ENCODE assay signal across 1 cellular context in the genomic region with DNA sequence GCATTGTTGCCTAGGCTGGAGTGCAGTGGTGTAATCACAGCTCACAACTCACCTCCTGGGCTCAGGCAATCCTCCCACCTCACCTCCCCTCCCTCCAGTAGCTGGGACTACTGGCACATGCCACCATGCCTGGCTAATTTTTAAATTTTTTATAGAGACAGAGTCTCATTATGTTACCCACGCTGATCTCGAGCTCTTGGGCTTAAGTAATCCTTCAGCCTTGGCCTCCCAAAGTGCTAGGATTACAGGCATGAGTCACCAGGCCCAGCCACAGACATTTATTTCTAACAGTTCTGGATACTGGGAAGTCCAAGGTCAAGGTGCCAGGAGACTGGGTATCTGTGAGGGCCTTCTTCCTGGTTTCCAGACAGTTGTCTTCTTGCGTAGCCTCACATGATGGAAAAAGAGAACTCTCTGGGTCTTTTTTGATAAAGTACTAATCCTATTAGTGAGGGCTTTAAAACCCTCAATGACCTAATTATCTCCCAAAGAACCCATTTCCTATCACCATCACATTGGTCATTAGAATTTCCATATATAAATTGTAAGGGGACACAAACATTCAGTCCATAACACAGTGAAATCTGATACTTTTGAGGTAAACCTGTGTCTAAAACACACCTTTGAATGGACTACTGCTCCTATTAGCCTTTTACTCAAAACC.
TF ChIP-seq lines count a peak whose summit lies in the region.

No MANE protein-coding gene starts in this region.

TF ChIP-seq in HEK293, 187 proteins besides CTCF, POLR2A, EP300 and RAD21 (continued from another document and continues in another):
- TF ChIP-seq, protein P1, sequence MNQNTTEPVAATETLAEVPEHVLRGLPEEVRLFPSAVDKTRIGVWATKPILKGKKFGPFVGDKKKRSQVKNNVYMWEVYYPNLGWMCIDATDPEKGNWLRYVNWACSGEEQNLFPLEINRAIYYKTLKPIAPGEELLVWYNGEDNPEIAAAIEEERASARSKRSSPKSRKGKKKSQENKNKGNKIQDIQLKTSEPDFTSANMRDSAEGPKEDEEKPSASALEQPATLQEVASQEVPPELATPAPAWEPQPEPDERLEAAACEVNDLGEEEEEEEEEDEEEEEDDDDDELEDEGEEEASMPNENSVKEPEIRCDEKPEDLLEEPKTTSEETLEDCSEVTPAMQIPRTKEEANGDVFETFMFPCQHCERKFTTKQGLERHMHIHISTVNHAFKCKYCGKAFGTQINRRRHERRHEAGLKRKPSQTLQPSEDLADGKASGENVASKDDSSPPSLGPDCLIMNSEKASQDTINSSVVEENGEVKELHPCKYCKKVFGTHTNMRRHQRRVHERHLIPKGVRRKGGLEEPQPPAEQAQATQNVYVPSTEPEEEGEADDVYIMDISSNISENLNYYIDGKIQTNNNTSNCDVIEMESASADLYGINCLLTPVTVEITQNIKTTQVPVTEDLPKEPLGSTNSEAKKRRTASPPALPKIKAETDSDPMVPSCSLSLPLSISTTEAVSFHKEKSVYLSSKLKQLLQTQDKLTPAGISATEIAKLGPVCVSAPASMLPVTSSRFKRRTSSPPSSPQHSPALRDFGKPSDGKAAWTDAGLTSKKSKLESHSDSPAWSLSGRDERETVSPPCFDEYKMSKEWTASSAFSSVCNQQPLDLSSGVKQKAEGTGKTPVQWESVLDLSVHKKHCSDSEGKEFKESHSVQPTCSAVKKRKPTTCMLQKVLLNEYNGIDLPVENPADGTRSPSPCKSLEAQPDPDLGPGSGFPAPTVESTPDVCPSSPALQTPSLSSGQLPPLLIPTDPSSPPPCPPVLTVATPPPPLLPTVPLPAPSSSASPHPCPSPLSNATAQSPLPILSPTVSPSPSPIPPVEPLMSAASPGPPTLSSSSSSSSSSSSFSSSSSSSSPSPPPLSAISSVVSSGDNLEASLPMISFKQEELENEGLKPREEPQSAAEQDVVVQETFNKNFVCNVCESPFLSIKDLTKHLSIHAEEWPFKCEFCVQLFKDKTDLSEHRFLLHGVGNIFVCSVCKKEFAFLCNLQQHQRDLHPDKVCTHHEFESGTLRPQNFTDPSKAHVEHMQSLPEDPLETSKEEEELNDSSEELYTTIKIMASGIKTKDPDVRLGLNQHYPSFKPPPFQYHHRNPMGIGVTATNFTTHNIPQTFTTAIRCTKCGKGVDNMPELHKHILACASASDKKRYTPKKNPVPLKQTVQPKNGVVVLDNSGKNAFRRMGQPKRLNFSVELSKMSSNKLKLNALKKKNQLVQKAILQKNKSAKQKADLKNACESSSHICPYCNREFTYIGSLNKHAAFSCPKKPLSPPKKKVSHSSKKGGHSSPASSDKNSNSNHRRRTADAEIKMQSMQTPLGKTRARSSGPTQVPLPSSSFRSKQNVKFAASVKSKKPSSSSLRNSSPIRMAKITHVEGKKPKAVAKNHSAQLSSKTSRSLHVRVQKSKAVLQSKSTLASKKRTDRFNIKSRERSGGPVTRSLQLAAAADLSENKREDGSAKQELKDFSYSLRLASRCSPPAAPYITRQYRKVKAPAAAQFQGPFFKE (tag by site-specific recombination; IDR thresholded peaks at IDR 0.05; ENCODE audit: borderline replicate concordance) = no peak
- no peak for TF ChIP-seq ZBTB48 (tag by site-specific recombination; IDR thresholded peaks at IDR 0.05)
- TF ChIP-seq, protein P2, sequence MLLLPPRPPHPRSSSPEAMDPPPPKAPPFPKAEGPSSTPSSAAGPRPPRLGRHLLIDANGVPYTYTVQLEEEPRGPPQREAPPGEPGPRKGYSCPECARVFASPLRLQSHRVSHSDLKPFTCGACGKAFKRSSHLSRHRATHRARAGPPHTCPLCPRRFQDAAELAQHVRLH (tag by site-specific recombination; IDR thresholded peaks at IDR 0.05) = 0 out of 2 replicates have a peak, but pooled peaks have one; percentile 25
- TF ChIP-seq ZNF473 (tag by site-specific recombination; IDR thresholded peaks at IDR 0.05) = no peak
- no peak for TF ChIP-seq ZNF48 (tag by site-specific recombination; IDR thresholded peaks at IDR 0.05)
- TF ChIP-seq GLI4 (tag by site-specific recombination; IDR thresholded peaks at IDR 0.05) = no peak
- no peak for TF ChIP-seq ZNF560 (tag by site-specific recombination; IDR thresholded peaks at IDR 0.05; ENCODE audit: borderline replicate concordance)
- TF ChIP-seq ZNF501 (tag by site-specific recombination; IDR thresholded peaks at IDR 0.05) = no peak; the same call in 1 of the 2 replicates
- no peak for TF ChIP-seq SP3 (tag by site-specific recombination; IDR thresholded peaks at IDR 0.05)
- peak; percentile 68 for TF ChIP-seq WT1 (tag by site-specific recombination; IDR thresholded peaks at IDR 0.05)
- TF ChIP-seq ZNF521 (tag by site-specific recombination; IDR thresholded peaks at IDR 0.05) = no peak
- TF ChIP-seq ZFP69B (tag by site-specific recombination; IDR thresholded peaks at IDR 0.05) = no peak
- TF ChIP-seq ZNF664 (tag by site-specific recombination; IDR thresholded peaks at IDR 0.05) = no peak
- peak; percentile 62 for TF ChIP-seq ZNF629 (tag by site-specific recombination; IDR thresholded peaks at IDR 0.05)
- TF ChIP-seq, protein P3, sequence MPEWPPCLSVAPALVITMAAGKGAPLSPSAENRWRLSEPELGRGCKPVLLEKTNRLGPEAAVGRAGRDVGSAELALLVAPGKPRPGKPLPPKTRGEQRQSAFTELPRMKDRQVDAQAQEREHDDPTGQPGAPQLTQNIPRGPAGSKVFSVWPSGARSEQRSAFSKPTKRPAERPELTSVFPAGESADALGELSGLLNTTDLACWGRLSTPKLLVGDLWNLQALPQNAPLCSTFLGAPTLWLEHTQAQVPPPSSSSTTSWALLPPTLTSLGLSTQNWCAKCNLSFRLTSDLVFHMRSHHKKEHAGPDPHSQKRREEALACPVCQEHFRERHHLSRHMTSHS (tag by site-specific recombination; IDR thresholded peaks at IDR 0.05) = no peak
- TF ChIP-seq ZNF133 (tag by site-specific recombination; IDR thresholded peaks at IDR 0.05) = no peak
- TF ChIP-seq, protein P4, sequence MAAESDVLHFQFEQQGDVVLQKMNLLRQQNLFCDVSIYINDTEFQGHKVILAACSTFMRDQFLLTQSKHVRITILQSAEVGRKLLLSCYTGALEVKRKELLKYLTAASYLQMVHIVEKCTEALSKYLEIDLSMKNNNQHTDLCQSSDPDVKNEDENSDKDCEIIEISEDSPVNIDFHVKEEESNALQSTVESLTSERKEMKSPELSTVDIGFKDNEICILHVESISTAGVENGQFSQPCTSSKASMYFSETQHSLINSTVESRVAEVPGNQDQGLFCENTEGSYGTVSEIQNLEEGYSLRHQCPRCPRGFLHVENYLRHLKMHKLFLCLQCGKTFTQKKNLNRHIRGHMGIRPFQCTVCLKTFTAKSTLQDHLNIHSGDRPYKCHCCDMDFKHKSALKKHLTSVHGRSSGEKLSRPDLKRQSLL (tag by site-specific recombination; IDR thresholded peaks at IDR 0.05) = peak; percentile 44; the same call in 1 of the 2 replicates
- no peak for TF ChIP-seq GLI2 (tag by site-specific recombination; IDR thresholded peaks at IDR 0.05; ENCODE audit: borderline replicate concordance, low read depth)
- no peak for TF ChIP-seq ZNF354C (tag by site-specific recombination; IDR thresholded peaks at IDR 0.05; ENCODE audit: borderline replicate concordance, low read depth)
- no peak for TF ChIP-seq HOXA7 (CRISPR knock-in tag; IDR thresholded peaks at IDR 0.05; ENCODE audit: borderline replicate concordance)
- TF ChIP-seq ZNF114 (tag by site-specific recombination; IDR thresholded peaks at IDR 0.05) = no peak
- peak; percentile 57; the same call in 1 of the 2 replicates for TF ChIP-seq ZNF677 (tag by site-specific recombination; IDR thresholded peaks at IDR 0.05)
- no peak for TF ChIP-seq ZNF311 (tag by site-specific recombination; IDR thresholded peaks at IDR 0.05; ENCODE audit: borderline replicate concordance)
- TF ChIP-seq ZNF791 (tag by site-specific recombination; IDR thresholded peaks at IDR 0.05) = no peak
- no peak for TF ChIP-seq OVOL3 (tag by site-specific recombination; IDR thresholded peaks at IDR 0.05)
- TF ChIP-seq, protein P5, sequence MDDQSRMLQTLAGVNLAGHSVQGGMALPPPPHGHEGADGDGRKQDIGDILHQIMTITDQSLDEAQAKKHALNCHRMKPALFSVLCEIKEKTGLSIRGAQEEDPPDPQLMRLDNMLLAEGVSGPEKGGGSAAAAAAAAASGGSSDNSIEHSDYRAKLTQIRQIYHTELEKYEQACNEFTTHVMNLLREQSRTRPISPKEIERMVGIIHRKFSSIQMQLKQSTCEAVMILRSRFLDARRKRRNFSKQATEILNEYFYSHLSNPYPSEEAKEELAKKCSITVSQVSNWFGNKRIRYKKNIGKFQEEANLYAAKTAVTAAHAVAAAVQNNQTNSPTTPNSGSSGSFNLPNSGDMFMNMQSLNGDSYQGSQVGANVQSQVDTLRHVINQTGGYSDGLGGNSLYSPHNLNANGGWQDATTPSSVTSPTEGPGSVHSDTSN (CRISPR knock-in tag; IDR thresholded peaks at IDR 0.05) = no peak
- TF ChIP-seq ZNF121 (tag by site-specific recombination; IDR thresholded peaks at IDR 0.05) = no peak
- no peak for TF ChIP-seq BCL11B (tag by site-specific recombination; IDR thresholded peaks at IDR 0.05; ENCODE audit: low read depth)
- TF ChIP-seq, protein P6, sequence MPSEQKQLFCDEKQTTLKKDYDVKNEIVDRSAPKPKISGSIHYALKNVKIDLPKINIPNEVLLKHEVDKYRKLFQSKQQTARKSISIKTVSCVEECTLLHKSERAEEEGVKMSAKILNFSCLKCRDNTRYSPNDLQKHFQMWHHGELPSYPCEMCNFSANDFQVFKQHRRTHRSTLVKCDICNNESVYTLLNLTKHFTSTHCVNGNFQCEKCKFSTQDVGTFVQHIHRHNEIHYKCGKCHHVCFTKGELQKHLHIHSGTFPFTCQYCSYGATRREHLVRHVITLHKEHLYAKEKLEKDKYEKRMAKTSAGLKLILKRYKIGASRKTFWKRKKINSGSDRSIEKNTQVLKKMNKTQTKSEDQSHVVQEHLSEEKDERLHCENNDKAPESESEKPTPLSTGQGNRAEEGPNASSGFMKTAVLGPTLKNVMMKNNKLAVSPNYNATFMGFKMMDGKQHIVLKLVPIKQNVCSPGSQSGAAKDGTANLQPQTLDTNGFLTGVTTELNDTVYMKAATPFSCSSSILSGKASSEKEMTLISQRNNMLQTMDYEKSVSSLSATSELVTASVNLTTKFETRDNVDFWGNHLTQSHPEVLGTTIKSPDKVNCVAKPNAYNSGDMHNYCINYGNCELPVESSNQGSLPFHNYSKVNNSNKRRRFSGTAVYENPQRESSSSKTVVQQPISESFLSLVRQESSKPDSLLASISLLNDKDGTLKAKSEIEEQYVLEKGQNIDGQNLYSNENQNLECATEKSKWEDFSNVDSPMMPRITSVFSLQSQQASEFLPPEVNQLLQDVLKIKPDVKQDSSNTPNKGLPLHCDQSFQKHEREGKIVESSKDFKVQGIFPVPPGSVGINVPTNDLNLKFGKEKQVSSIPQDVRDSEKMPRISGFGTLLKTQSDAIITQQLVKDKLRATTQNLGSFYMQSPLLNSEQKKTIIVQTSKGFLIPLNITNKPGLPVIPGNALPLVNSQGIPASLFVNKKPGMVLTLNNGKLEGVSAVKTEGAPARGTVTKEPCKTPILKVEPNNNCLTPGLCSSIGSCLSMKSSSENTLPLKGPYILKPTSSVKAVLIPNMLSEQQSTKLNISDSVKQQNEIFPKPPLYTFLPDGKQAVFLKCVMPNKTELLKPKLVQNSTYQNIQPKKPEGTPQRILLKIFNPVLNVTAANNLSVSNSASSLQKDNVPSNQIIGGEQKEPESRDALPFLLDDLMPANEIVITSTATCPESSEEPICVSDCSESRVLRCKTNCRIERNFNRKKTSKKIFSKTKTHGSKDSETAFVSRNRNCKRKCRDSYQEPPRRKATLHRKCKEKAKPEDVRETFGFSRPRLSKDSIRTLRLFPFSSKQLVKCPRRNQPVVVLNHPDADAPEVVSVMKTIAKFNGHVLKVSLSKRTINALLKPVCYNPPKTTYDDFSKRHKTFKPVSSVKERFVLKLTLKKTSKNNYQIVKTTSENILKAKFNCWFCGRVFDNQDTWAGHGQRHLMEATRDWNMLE (tag by site-specific recombination; conservative IDR thresholded peaks at IDR 0.05; ENCODE audit: low read depth) = no peak
- TF ChIP-seq ZNF433 (tag by site-specific recombination; IDR thresholded peaks at IDR 0.05; ENCODE audit: low read depth) = no peak
- no peak for TF ChIP-seq ZNF214 (tag by site-specific recombination; IDR thresholded peaks at IDR 0.05; ENCODE audit: borderline replicate concordance)
- TF ChIP-seq ZNF660 (tag by site-specific recombination; IDR thresholded peaks at IDR 0.05) = 0 out of 2 replicates have a peak, but pooled peaks have one; percentile 20
- no peak for TF ChIP-seq ZNF138 (tag by site-specific recombination; IDR thresholded peaks at IDR 0.05; ENCODE audit: borderline replicate concordance)
- TF ChIP-seq, protein P7, sequence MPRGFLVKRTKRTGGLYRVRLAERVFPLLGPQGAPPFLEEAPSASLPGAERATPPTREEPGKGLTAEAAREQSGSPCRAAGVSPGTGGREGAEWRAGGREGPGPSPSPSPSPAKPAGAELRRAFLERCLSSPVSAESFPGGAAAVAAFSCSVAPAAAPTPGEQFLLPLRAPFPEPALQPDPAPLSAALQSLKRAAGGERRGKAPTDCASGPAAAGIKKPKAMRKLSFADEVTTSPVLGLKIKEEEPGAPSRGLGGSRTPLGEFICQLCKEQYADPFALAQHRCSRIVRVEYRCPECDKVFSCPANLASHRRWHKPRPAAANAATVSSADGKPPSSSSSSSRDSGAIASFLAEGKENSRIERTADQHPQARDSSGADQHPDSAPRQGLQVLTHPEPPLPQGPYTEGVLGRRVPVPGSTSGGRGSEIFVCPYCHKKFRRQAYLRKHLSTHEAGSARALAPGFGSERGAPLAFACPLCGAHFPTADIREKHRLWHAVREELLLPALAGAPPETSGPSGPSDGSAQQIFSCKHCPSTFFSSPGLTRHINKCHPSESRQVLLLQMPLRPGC (tag by site-specific recombination; IDR thresholded peaks at IDR 0.05) = peak; percentile 12; the same call in 1 of the 2 replicates
- TF ChIP-seq ZNF211 (tag by site-specific recombination; IDR thresholded peaks at IDR 0.05; ENCODE audit: low read depth) = no peak
- no peak for TF ChIP-seq TCF7L2 (IDR thresholded peaks at IDR 0.05; ENCODE audit: borderline replicate concordance, low read depth, low read length)
- TF ChIP-seq ZNF24 (tag by site-specific recombination; IDR thresholded peaks at IDR 0.05) = 0 out of 2 replicates have a peak, but pooled peaks have one; percentile 21
- TF ChIP-seq ZNF571 (tag by site-specific recombination; IDR thresholded peaks at IDR 0.05) = no peak
- TF ChIP-seq ZNF558 (tag by site-specific recombination; IDR thresholded peaks at IDR 0.05) = no peak
- TF ChIP-seq MEIS1 (CRISPR knock-in tag; IDR thresholded peaks at IDR 0.05; ENCODE audit: borderline replicate concordance) = no peak
- TF ChIP-seq, protein P8, sequence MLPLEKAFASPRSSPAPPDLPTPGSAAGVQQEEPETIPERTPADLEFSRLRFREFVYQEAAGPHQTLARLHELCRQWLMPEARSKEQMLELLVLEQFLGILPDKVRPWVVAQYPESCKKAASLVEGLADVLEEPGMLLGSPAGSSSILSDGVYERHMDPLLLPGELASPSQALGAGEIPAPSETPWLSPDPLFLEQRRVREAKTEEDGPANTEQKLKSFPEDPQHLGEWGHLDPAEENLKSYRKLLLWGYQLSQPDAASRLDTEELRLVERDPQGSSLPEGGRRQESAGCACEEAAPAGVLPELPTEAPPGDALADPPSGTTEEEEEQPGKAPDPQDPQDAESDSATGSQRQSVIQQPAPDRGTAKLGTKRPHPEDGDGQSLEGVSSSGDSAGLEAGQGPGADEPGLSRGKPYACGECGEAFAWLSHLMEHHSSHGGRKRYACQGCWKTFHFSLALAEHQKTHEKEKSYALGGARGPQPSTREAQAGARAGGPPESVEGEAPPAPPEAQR (tag by site-specific recombination; IDR thresholded peaks at IDR 0.05) = no peak
- TF ChIP-seq ZNF785 (tag by site-specific recombination; IDR thresholded peaks at IDR 0.05) = no peak
